Comparison of ENCODE assay signal across 12 cellular contexts in genomic region chr2:96249654-96250053, GRCh38. TPM values are rescaled to one million over a fixed set of nuclear protein-coding genes. Genes with fewer than 3 reads are reported as not detected.
DNase-seq lines count a peak whose midpoint lies in the region; ATAC-seq lines count a peak whose summit lies in the region.
"Had no signal": no experiment of that assay in that cellular context is flagged by ENCODE, and none has a peak within 500 bp of the region (broad histone marks: within the 10 kb centered on the region; RNA-seq: fewer than 3 reads in every experiment).

No MANE protein-coding gene starts in this region.

- no peak overlapping the region for H2BK15ac ChIP-seq in mesenchymal stem cell (ENCODE audit: low read depth, poor library complexity, severe bottlenecking)

- DNase-seq in stimulated activated naive CD8-positive, alpha-beta T cell treated with anti-CD3 and anti-CD28 coated beads, Interleukin-15, amount 100 ng/mL, for 72 hours = no peak
- peak; percentile 55 for DNase-seq in amniotic stem cell (lab: John Stamatoyannopoulos, UW)
- no peak for DNase-seq in mesenchymal stem cell
- DNase-seq in stimulated activated CD4-positive, alpha-beta T cell treated with anti-CD3 and anti-CD28 coated beads, Interleukin-12 subunit alpha, Interleukin-12 subunit beta, amount 100 ng/mL, for 4 hours = no peak
- no peak for DNase-seq in dermis blood vessel endothelial cell
- DNase-seq: central memory CD4-positive, alpha-beta T cell; NCI-H1694 treated with DMSO at 0.1 percent for 48 hours; PC-3 had no signal

- H3K9me3 ChIP-seq in mesenchymal stem cell (ENCODE audit: control insufficient read depth, low read length) = no peaks in the 10 kb centered on the region

- no peaks in the 10 kb centered on the region for H3K27me3 Mint-ChIP-seq in stimulated activated naive CD8-positive, alpha-beta T cell treated with anti-CD3 and anti-CD28 coated beads, Interleukin-15, Interleukin-2, amounts not matched to agents 100 ng/mL and 50 ng/mL, for 24 hours
- no peaks in the 10 kb centered on the region for H3K27me3 Mint-ChIP-seq in stimulated activated naive CD8-positive, alpha-beta T cell treated with anti-CD3 and anti-CD28 coated beads, Interleukin-15, amount 100 ng/mL, for 72 hours

- no peak overlapping the region for H4K8ac ChIP-seq in mesenchymal stem cell (ENCODE audit: low read length)

- no peak overlapping the region for H2BK12ac ChIP-seq in mesenchymal stem cell (ENCODE audit: low read length in 2 of 2)

- H3K14ac ChIP-seq in mesenchymal stem cell (ENCODE audit: low read length in 2 of 2) = no peak overlapping the region

- H3K4me3 ChIP-seq in mesenchymal stem cell (ENCODE audit: insufficient read depth in 1 of 2, low read depth in 1 of 2, low read length in 2 of 2) = peak overlapping the region in 1 of 2 experiments; percentile 35
- H3K4me3 ChIP-seq: smooth muscle cell had no signal

- no peaks in the 10 kb centered on the region for H3K27me3 ChIP-seq in mesenchymal stem cell (ENCODE audit: control insufficient read depth in 1 of 2, insufficient read depth in 1 of 2, low read length in 2 of 2)

- H3K4me1 ChIP-seq in mesenchymal stem cell (ENCODE audit: control insufficient read depth, insufficient read depth, low read depth, low read length) = peaks cover 11% of the 10 kb centered on the region

- peak overlapping the region; percentile 58 for H3K9ac ChIP-seq in mesenchymal stem cell (ENCODE audit: low read length)

- no peak overlapping the region for H3K27ac ChIP-seq in mesenchymal stem cell (ENCODE audit: low read length, poor library complexity, severe bottlenecking)

- no peak overlapping the region for H2AK5ac ChIP-seq in mesenchymal stem cell (ENCODE audit: low read length, severe bottlenecking)

- no peak overlapping the region for H2BK120ac ChIP-seq in mesenchymal stem cell (ENCODE audit: low read depth, low read length)

- H3K18ac ChIP-seq in mesenchymal stem cell (ENCODE audit: low read depth in 1 of 2, low read length in 2 of 2) = no peak overlapping the region

- no peak overlapping the region for H3K4me3 Mint-ChIP-seq in stimulated activated naive CD8-positive, alpha-beta T cell treated with anti-CD3 and anti-CD28 coated beads, Interleukin-15, Interleukin-2, amounts not matched to agents 100 ng/mL and 50 ng/mL, for 24 hours
- no peak overlapping the region for H3K4me3 Mint-ChIP-seq in stimulated activated naive CD8-positive, alpha-beta T cell treated with anti-CD3 and anti-CD28 coated beads, Interleukin-15, amount 100 ng/mL, for 72 hours

- H3K4ac ChIP-seq in mesenchymal stem cell (ENCODE audit: low read depth in 1 of 2, low read length in 2 of 2) = no peak overlapping the region

- peaks cover 30% of the 10 kb centered on the region for H3K36me3 Mint-ChIP-seq in stimulated activated naive CD8-positive, alpha-beta T cell treated with anti-CD3 and anti-CD28 coated beads, Interleukin-15, Interleukin-2, amounts not matched to agents 100 ng/mL and 50 ng/mL, for 24 hours (ENCODE audit: low read depth)

- H3K27ac Mint-ChIP-seq in stimulated activated naive CD8-positive, alpha-beta T cell treated with anti-CD3 and anti-CD28 coated beads, Interleukin-15, Interleukin-2, amounts not matched to agents 100 ng/mL and 50 ng/mL, for 24 hours = peak overlapping the region; percentile 21
- H3K27ac Mint-ChIP-seq in stimulated activated naive CD8-positive, alpha-beta T cell treated with anti-CD3 and anti-CD28 coated beads, Interleukin-15, amount 100 ng/mL, for 72 hours = no peak overlapping the region

- H4K91ac ChIP-seq in mesenchymal stem cell (ENCODE audit: low read length) = no peak overlapping the region

- 96% methylated on average over 9 of the region's 9 CpGs for WGBS in mesenchymal stem cell

- ATAC-seq in stimulated activated naive CD8-positive, alpha-beta T cell treated with anti-CD3 and anti-CD28 coated beads, Interleukin-15, amount 100 ng/mL, for 72 hours = no peak
- no peak for ATAC-seq in GM19035 (IDR thresholded peaks at IDR 0.05; ENCODE audit: unreplicated experiment)
- no peak for ATAC-seq in HG02610 (IDR thresholded peaks at IDR 0.05; ENCODE audit: unreplicated experiment)
- ATAC-seq: PC-3 had no signal

- H3K36me3 ChIP-seq in mesenchymal stem cell (ENCODE audit: control insufficient read depth in 1 of 2, insufficient read depth in 2 of 2, low read depth in 1 of 2, low read length in 2 of 2) = peaks cover 37 to 38% of the 10 kb centered on the region in 2 experiments

- H3K23ac ChIP-seq in mesenchymal stem cell (ENCODE audit: low read length in 2 of 2) = no peak overlapping the region

- H3K9me3 Mint-ChIP-seq in stimulated activated naive CD8-positive, alpha-beta T cell treated with anti-CD3 and anti-CD28 coated beads, Interleukin-15, Interleukin-2, amounts not matched to agents 100 ng/mL and 50 ng/mL, for 24 hours = no peaks in the 10 kb centered on the region
- peaks cover 8% of the 10 kb centered on the region in 2 donors for H3K9me3 Mint-ChIP-seq in stimulated activated naive CD8-positive, alpha-beta T cell treated with anti-CD3 and anti-CD28 coated beads, Interleukin-15, amount 100 ng/mL, for 72 hours

- H2BK5ac ChIP-seq in mesenchymal stem cell (ENCODE audit: low read depth, low read length, poor library complexity, severe bottlenecking) = no peak overlapping the region

- no peak overlapping the region for H2AFZ ChIP-seq in mesenchymal stem cell (ENCODE audit: low read depth, low read length)

- H3K4me1 Mint-ChIP-seq in stimulated activated naive CD8-positive, alpha-beta T cell treated with anti-CD3 and anti-CD28 coated beads, Interleukin-15, Interleukin-2, amounts not matched to agents 100 ng/mL and 50 ng/mL, for 24 hours (ENCODE audit: low read depth) = peaks cover 28% of the 10 kb centered on the region
- H3K4me1 Mint-ChIP-seq in stimulated activated naive CD8-positive, alpha-beta T cell treated with anti-CD3 and anti-CD28 coated beads, Interleukin-15, amount 100 ng/mL, for 72 hours = peaks cover 49% of the 10 kb centered on the region

- peaks cover 19% of the 10 kb centered on the region for H3K79me1 ChIP-seq in mesenchymal stem cell (replicated peaks; ENCODE audit: low read length, poor library complexity, severe bottlenecking)

- H3K4me2 ChIP-seq in mesenchymal stem cell (ENCODE audit: low read length, poor library complexity, severe bottlenecking) = no peak overlapping the region
- H3K4me2 ChIP-seq: smooth muscle cell had no signal

RNA-seq across cellular contexts. Expression of gene TMEM127, which starts 16.1 kb away (rescaled TPM):
- polyA plus RNA-seq in mesenchymal stem cell (2013, experiment 1 of 2) = 56.4 TPM
- 55.0 TPM for polyA plus RNA-seq in mesenchymal stem cell (2013, experiment 2 of 2)
- total RNA-seq in dermis blood vessel endothelial cell = 24.7 and 32.0 TPM in 2 replicates

RNA-seq across cellular contexts. Expression of gene CIAO1, which starts 16.4 kb away (rescaled TPM):
- polyA plus RNA-seq in mesenchymal stem cell (2013, experiment 1 of 2) = 33.6 TPM
- 32.9 TPM for polyA plus RNA-seq in mesenchymal stem cell (2013, experiment 2 of 2)
- total RNA-seq in dermis blood vessel endothelial cell = 72.6 and 120 TPM in 2 replicates

RNA-seq across cellular contexts. Expression of gene STARD7, which starts 41.0 kb away (rescaled TPM):
- polyA plus RNA-seq in mesenchymal stem cell (2013, experiment 1 of 2) = 43.7 TPM
- polyA plus RNA-seq in mesenchymal stem cell (2013, experiment 2 of 2) = 44.3 TPM
- total RNA-seq in dermis blood vessel endothelial cell = 284 and 301 TPM in 2 replicates

RNA-seq across cellular contexts. Expression of gene SNRNP200, which starts 55.7 kb away (rescaled TPM):
- polyA plus RNA-seq in mesenchymal stem cell (2013, experiment 1 of 2) = 43.8 TPM
- polyA plus RNA-seq in mesenchymal stem cell (2013, experiment 2 of 2) = 39.2 TPM
- 56.8 and 113 TPM in 2 replicates for total RNA-seq in dermis blood vessel endothelial cell
